Comparison of ENCODE assay signal across 1 cellular context in genomic region chr19:35211545-35212230, GRCh38.
A peak's percentile ranks its signal among the peaks of the same experiment; 100 is the strongest.
TF ChIP-seq lines count a peak whose summit lies in the region.

No MANE protein-coding gene starts in this region.

TF ChIP-seq in GM12878, 131 proteins besides CTCF, POLR2A, EP300 and RAD21:
- TF ChIP-seq RUNX3 (IDR thresholded peaks at IDR 0.05; ENCODE audit: low read length), result peak; percentile 27; the same call in 1 of the 2 replicates
- TF ChIP-seq SMAD1 (IDR thresholded peaks at IDR 0.05; ENCODE audit: low read depth, partially characterized antibody), result no peak
